8 cellular contexts compared by ENCODE assay signal in genomic region chr17:7844292-7845154, GRCh38. TPM values are rescaled to one million over a fixed set of nuclear protein-coding genes. Genes with fewer than 3 reads are reported as not detected.
DNase-seq lines count a peak whose midpoint lies in the region; ATAC-seq, FAIRE-seq and TF ChIP-seq lines count a peak whose summit lies in the region.

No MANE protein-coding gene starts in this region.

- peak overlapping the region; percentile 99 for H3K27ac Mint-ChIP-seq in T-helper 2 cell treated with Interferon-gamma antibody and Interleukin-4, amounts not matched to agents 5 μg/mL and 100 μg/mL, for 36 hours

- H3K4me3 ChIP-seq in ascending aorta (peak overlapping the region; percentile 80 to 88), right cardiac atrium (ENCODE audit: low read length) (peak overlapping the region; percentile 67), prostate gland (peak overlapping the region; percentile 67 to 72), aorta (ENCODE audit: low read length in 2 of 2) (peak overlapping the region; percentile 12 to 45)

- H3K27me3 ChIP-seq in ascending aorta (no peaks in the 10 kb centered on the region), right cardiac atrium (ENCODE audit: control insufficient read depth, insufficient read depth) (no peaks in the 10 kb centered on the region), prostate gland (replicated peaks; ENCODE audit: insufficient read depth) (no peaks in the 10 kb centered on the region), aorta (ENCODE audit: control insufficient read depth in 1 of 2, insufficient read depth in 2 of 2, low read length in 1 of 2) (no peaks in the 10 kb centered on the region)

- FAIRE-seq in GM12892 (lab: Jason Lieb, UNC) = peak; percentile 98

- H3K27ac ChIP-seq in ascending aorta = peak overlapping the region; percentile 97 to 99
- peak overlapping the region; percentile 53 for H3K27ac ChIP-seq in right cardiac atrium (ENCODE audit: low read length)
- peak overlapping the region; percentile 98 to 99 for H3K27ac ChIP-seq in prostate gland
- peak overlapping the region; percentile 52 to 93 for H3K27ac ChIP-seq in aorta (ENCODE audit: low read depth in 1 of 2, low read length in 2 of 2)

- peak overlapping the region; percentile 99 for H3K4me3 Mint-ChIP-seq in T-helper 2 cell treated with Interferon-gamma antibody and Interleukin-4, amounts not matched to agents 5 μg/mL and 100 μg/mL, for 36 hours

- no peaks in the 10 kb centered on the region for H3K9me3 ChIP-seq in ascending aorta
- no peaks in the 10 kb centered on the region for H3K9me3 ChIP-seq in right cardiac atrium (ENCODE audit: control insufficient read depth, low read length)
- no peaks in the 10 kb centered on the region for H3K9me3 ChIP-seq in prostate gland
- no peaks in the 10 kb centered on the region for H3K9me3 ChIP-seq in aorta (ENCODE audit: control insufficient read depth, low read length)

- WGBS in right cardiac atrium = under 1% methylated on average over 71 of the region's 71 CpGs
- WGBS in prostate gland = under 1% methylated on average over 71 of the region's 71 CpGs
- WGBS in aorta, 2 donors = 0% methylated on average over 69 to 71 of the region's 71 CpGs

- ATAC-seq in HG02642 (IDR thresholded peaks at IDR 0.05; ENCODE audit: poor library complexity, unreplicated experiment) (peak; percentile 40), right cardiac atrium (peak; percentile 73 to 82), aorta (ENCODE audit: low FRiP score) (peak; percentile 86)

- TF ChIP-seq CTCF in ascending aorta (IDR thresholded peaks at IDR 0.05) (no peak), prostate gland (IDR thresholded peaks at IDR 0.05) (peak in 1 of 4 experiments; percentile 11)

- intact Hi-C loops in ascending aorta (cut with DNase I) (loop anchor here (1.0 to 10.0 kb wide), 6 partner anchors 10 to 830 kb away; partner anchors contain the start of genes FXR2, KCTD11, KDM6B and PHF23), right cardiac atrium (cut with DNase I) (loop anchor here in 1 of 4 donors (10.0 kb wide), 1 partner anchor 300 kb away; no protein-coding TSS in a partner anchor), prostate gland (cut with DNase I) (loop anchor here (5.0 to 10.0 kb wide), 2 partner anchors 310 to 497 kb away; partner anchors contain the start of gene PER1), aorta (cut with DNase I) (no loop called here)

- H3K27me3 Mint-ChIP-seq in T-helper 2 cell treated with Interferon-gamma antibody and Interleukin-4, amounts not matched to agents 5 μg/mL and 100 μg/mL, for 36 hours (ENCODE audit: low read depth) = no peaks in the 10 kb centered on the region

- H3K9me3 Mint-ChIP-seq in T-helper 2 cell treated with Interferon-gamma antibody and Interleukin-4, amounts not matched to agents 5 μg/mL and 100 μg/mL, for 36 hours = no peaks in the 10 kb centered on the region

- H3K4me1 ChIP-seq in ascending aorta (peaks cover 6 to 18% of the 10 kb centered on the region in 2 donors), right cardiac atrium (ENCODE audit: control insufficient read depth, insufficient read depth, low read length) (peaks cover 5% of the 10 kb centered on the region), prostate gland (replicated peaks) (peaks cover 14% of the 10 kb centered on the region), aorta (ENCODE audit: control insufficient read depth in 1 of 2, insufficient read depth in 2 of 2, low read length in 2 of 2) (no peaks in the 10 kb centered on the region)

- H3K4me1 Mint-ChIP-seq in T-helper 2 cell treated with Interferon-gamma antibody and Interleukin-4, amounts not matched to agents 5 μg/mL and 100 μg/mL, for 36 hours (ENCODE audit: low read depth) = peaks cover 34% of the 10 kb centered on the region

- TF ChIP-seq POLR2A in GM12892 (IDR thresholded peaks at IDR 0.05; ENCODE audit: low read depth, low read length) (peak; percentile 70), prostate gland (IDR thresholded peaks at IDR 0.05) (peak; percentile 93)

- H3K36me3 Mint-ChIP-seq in T-helper 2 cell treated with Interferon-gamma antibody and Interleukin-4, amounts not matched to agents 5 μg/mL and 100 μg/mL, for 36 hours (ENCODE audit: low read depth) = peaks cover 2% of the 10 kb centered on the region

- H3K36me3 ChIP-seq in ascending aorta (peaks cover 32 to 37% of the 10 kb centered on the region in 2 donors), prostate gland (peaks cover 22 to 23% of the 10 kb centered on the region in 2 donors), aorta (ENCODE audit: control insufficient read depth in 1 of 2, insufficient read depth in 2 of 2, low read length in 1 of 2) (peaks cover 0 to 2% of the 10 kb centered on the region in 2 donors)

- DNase-seq in GM12892 (ENCODE audit: insufficient read length) (peak; percentile 95), NCI-H1436 (lab: John Stamatoyannopoulos, UW) (peak; percentile 86), ascending aorta (ENCODE audit: low spot score in 2 of 2) (peak; percentile 81 to 97), right cardiac atrium (peak; percentile 93 to 95 (median 95)), prostate gland (ENCODE audit: low spot score) (peak; percentile 95), aorta (peak; percentile 94 to 97)
- peak; percentile 90 for DNase-seq in T-helper 2 cell treated with Interferon-gamma antibody and Interleukin-4, amounts not matched to agents 5 μg/mL and 100 μg/mL, for 36 hours (ENCODE audit: low spot score)

RNA-seq across cellular contexts. Expression of gene TMEM88, which starts 10.3 kb away (rescaled TPM):
- polyA plus RNA-seq in GM12892 (2012; ENCODE audit: missing spikeins) = 0.76 TPM
- total RNA-seq in ascending aorta = 223 TPM
- total RNA-seq in right cardiac atrium = 10 to 100 TPM in 3 of 4 donors, 1 to 10 TPM in 1; 9.0 to 24.6 (median 16.3) TPM
- polyA plus RNA-seq in right cardiac atrium = 74.5 TPM
- 10 to 100 TPM; 11.1 to 15.7 TPM for total RNA-seq in prostate gland
- total RNA-seq in aorta = 10 to 100 TPM; 16.0 to 28.6 TPM
- polyA plus RNA-seq in aorta = 1 to 10 TPM in 1 of 2 donors, not detected in 1; 4.5 TPM

RNA-seq across cellular contexts. Expression of gene KDM6B, which starts 10.5 kb away (rescaled TPM):
- 3.9 TPM for polyA plus RNA-seq in GM12892 (2012; ENCODE audit: missing spikeins)
- total RNA-seq in ascending aorta (20.0 TPM), right cardiac atrium (10 to 100 TPM; 25.7 to 28.1 (median 27.5) TPM), prostate gland (10 to 100 TPM; 12.7 to 30.2 TPM), aorta (10 to 100 TPM; 28.2 to 44.8 TPM)
- polyA plus RNA-seq in right cardiac atrium (18.6 TPM), aorta (1 to 10 TPM; 3.1 to 6.9 TPM)

RNA-seq across cellular contexts. Expression of gene NAA38, which starts 12.8 kb away (rescaled TPM):
- polyA plus RNA-seq in GM12892 (2012; ENCODE audit: missing spikeins) = 76.3 TPM
- total RNA-seq in ascending aorta (59.0 TPM), right cardiac atrium (100 to 1,000 TPM in 1 of 4 donors, 10 to 100 TPM in 3; 59.9 to 103 (median 95.6) TPM), prostate gland (100 to 1,000 TPM in 1 of 2 donors, 10 to 100 TPM in 1; 74.6 to 163 TPM), aorta (10 to 100 TPM; 44.1 to 47.4 TPM)
- polyA plus RNA-seq in right cardiac atrium (160 TPM), aorta (100 to 1,000 TPM; 111 to 143 TPM)

RNA-seq across cellular contexts. Expression of gene CYB5D1, which starts 13.3 kb away (rescaled TPM):
- polyA plus RNA-seq in GM12892 (2012; ENCODE audit: missing spikeins) = 4.9 TPM
- total RNA-seq in ascending aorta = 0.21 TPM
- total RNA-seq in right cardiac atrium = 10 to 100 TPM; 12.6 to 16.2 (median 15.4) TPM
- 12.1 TPM for polyA plus RNA-seq in right cardiac atrium
- 10 to 100 TPM in 1 of 2 donors, 1 to 10 TPM in 1; 5.7 to 20.8 TPM for total RNA-seq in prostate gland
- 10 to 100 TPM; 10.5 to 12.5 TPM for total RNA-seq in aorta
- polyA plus RNA-seq in aorta = 1 to 10 TPM; 6.1 to 8.2 TPM

RNA-seq across cellular contexts. Expression of gene CHD3, which starts 44.1 kb away (rescaled TPM):
- 34.9 TPM for polyA plus RNA-seq in GM12892 (2012; ENCODE audit: missing spikeins)
- 102 TPM for total RNA-seq in ascending aorta
- 10 to 100 TPM; 31.2 to 38.8 (median 35.0) TPM for total RNA-seq in right cardiac atrium
- 45.3 TPM for polyA plus RNA-seq in right cardiac atrium
- 100 to 1,000 TPM; 166 to 196 TPM for total RNA-seq in prostate gland
- total RNA-seq in aorta = 100 to 1,000 TPM in 1 of 2 donors, 10 to 100 TPM in 1; 73.1 to 125 TPM
- polyA plus RNA-seq in aorta = 100 to 1,000 TPM in 1 of 2 donors, 10 to 100 TPM in 1; 88.8 to 119 TPM

Comparison
In these comparisons a context has a peak if more than half of its experiments do, and no peak if none do; other contexts are left out.
1. Peak in every context shown above with its lines: DNase-seq, ATAC-seq, H3K4me3 ChIP-seq and H3K27ac ChIP-seq.
2. H3K4me3 ChIP-seq: peak in every context shown above with its lines; median percentile 84 in ascending aorta; 70 in prostate gland; 67 in right cardiac atrium; 28 in aorta.
3. intact Hi-C loops: an anchor here in ascending aorta (1.0 to 10.0 kb wide) and prostate gland (5.0 to 10.0 kb wide); none called in aorta.